ENCODE assay signal across 37 cellular contexts in the genomic region with DNA sequence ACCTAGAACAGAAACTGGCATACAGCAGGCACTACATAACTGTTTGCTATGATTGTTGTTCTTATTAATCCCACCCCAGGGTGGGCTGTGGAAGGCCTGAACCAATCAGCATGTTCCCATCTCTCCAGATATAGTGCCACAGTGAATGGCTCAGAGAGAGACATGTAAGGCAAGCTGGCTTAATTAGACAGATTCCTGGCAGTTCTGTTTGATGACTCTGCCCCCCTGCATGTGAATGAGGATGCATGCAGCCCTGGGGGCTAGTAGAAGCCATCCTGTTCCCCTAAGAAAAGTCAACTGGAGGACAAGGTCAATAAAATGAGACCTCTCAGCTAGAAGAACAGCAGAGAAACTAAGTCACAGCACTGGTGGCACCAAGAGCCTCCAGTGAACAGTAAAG.
"Had no signal": no experiment of that assay in that cellular context is flagged by ENCODE, and none has a peak within 500 bp of the region (broad histone marks: within the 10 kb centered on the region; RNA-seq: fewer than 3 reads in every experiment).

No MANE protein-coding gene starts in this region.

- H3K36me3 ChIP-seq: WERI-Rb-1 had no signal

- H3K4me2 ChIP-seq: PC-9 had no signal

- H3K27ac ChIP-seq: PC-9, RWPE1, WERI-Rb-1 had no signal

- H3K4me3 ChIP-seq: PC-9 had no signal

- DNase-seq: activated CD4-positive, alpha-beta memory T cell treated with anti-CD3 and anti-CD28 coated beads, Interleukin-2, amount 10 ng/mL, durations not matched to agents 7 days and 5 days; activated CD4-positive, alpha-beta T cell treated with anti-CD3 and anti-CD28 coated beads for 1 hour; activated CD4-positive, alpha-beta T cell treated with anti-CD3 and anti-CD28 coated beads for 48 hours; activated CD4-positive, CD25-positive, alpha-beta regulatory T cell; activated CD8-positive, alpha-beta memory T cell treated with anti-CD3 and anti-CD28 coated beads for 24 hours; activated CD8-positive, alpha-beta memory T cell treated with anti-CD3 and anti-CD28 coated beads, Interleukin-2, amount 10 ng/mL, durations not matched to agents 7 days and 5 days; activated CD8-positive, alpha-beta memory T cell treated with anti-CD3 and anti-CD28 coated beads, Interleukin-2, amount 50 U/mL, for 48 hours; activated gamma-delta T cell; activated naive CD4-positive, alpha-beta T cell treated with Interleukin-2 at 50 U/mL for 16 hours; activated naive CD8-positive, alpha-beta T cell treated with anti-CD3 and anti-CD28 coated beads, Interleukin-2, amount 50 U/mL, for 24 hours; activated T-cell treated with anti-CD3 and anti-CD28 coated beads, Interleukin-2, amount 50 U/mL, for 48 hours; anterior cingulate cortex; caudate nucleus; Karpas-422; KBM-7; MM.1S; MV-4-11; NCI-H1092; NCI-H1436 treated with DMSO at 0.1 percent for 48 hours; NCI-H1694 treated with DMSO at 0.1 percent for 48 hours; NCI-H2029; NCI-H2107; NCI-H2171; NCI-H510A; NCI-H526; NCI-H748 treated with DMSO at 0.1 percent for 48 hours; NK-92 treated with Interleukin-12 subunit alpha and Interleukin-12 subunit beta, amount 100 ng/mL, for 24 hours; PC-9; SW 1271; T-helper 1 cell; T-helper 2 cell; T-helper 9 cell; WERI-Rb-1 had no signal

- FAIRE-seq: bronchial epithelial cell, RCC 7860 had no signal

- ATAC-seq: activated CD8-positive, alpha-beta memory T cell treated with anti-CD3 and anti-CD28 coated beads, Interleukin-2, amount 10 ng/mL, durations not matched to agents 7 days and 5 days; activated naive CD8-positive, alpha-beta T cell treated with anti-CD3 and anti-CD28 coated beads, Interleukin-2, amount 50 U/mL, for 24 hours; Right ventricle myocardium inferior had no signal

- H2AFZ ChIP-seq: PC-9 had no signal
